ENCODE assay signal across 1 cellular context in the genomic region with DNA sequence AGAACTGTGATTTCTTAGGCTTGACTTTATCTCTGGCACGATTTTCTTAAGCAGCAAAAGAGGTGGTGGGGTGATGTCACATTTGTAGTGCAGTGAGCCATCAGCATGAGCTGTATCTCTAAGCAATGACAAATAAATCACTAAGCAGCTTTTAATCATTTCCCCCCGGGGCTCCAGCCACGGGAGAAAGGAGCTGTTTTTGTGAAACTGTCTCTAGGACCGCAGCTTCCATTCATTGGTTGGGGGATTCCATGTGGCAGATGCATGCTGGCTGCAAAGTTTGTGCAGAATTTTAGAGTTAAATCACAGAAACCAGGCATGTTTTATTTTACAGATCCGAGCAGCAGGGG.
A peak's percentile ranks its signal among the peaks of the same experiment; 100 is the strongest.
TF ChIP-seq lines count a peak whose summit lies in the region.

No MANE protein-coding gene starts in this region.

TF ChIP-seq in SK-N-SH, 30 proteins besides CTCF, POLR2A, EP300 and RAD21 (continued from another document):
- TF ChIP-seq, protein P1, sequence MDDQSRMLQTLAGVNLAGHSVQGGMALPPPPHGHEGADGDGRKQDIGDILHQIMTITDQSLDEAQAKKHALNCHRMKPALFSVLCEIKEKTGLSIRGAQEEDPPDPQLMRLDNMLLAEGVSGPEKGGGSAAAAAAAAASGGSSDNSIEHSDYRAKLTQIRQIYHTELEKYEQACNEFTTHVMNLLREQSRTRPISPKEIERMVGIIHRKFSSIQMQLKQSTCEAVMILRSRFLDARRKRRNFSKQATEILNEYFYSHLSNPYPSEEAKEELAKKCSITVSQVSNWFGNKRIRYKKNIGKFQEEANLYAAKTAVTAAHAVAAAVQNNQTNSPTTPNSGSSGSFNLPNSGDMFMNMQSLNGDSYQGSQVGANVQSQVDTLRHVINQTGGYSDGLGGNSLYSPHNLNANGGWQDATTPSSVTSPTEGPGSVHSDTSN (IDR thresholded peaks at IDR 0.05), result peak; percentile 71
- TF ChIP-seq, protein P2, sequence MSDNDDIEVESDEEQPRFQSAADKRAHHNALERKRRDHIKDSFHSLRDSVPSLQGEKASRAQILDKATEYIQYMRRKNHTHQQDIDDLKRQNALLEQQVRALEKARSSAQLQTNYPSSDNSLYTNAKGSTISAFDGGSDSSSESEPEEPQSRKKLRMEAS (IDR thresholded peaks at IDR 0.05; ENCODE audit: low read depth), result no peak; the same call in 1 of the 2 replicates
- TF ChIP-seq JUND (IDR thresholded peaks at IDR 0.05) (peak; percentile 40), RXRA (IDR thresholded peaks at IDR 0.05; ENCODE audit: borderline replicate concordance, low read depth) (0 out of 2 replicates have a peak, but pooled peaks have one; percentile 26), TCF12 (IDR thresholded peaks at IDR 0.05) (peak; percentile 48; the same call in 1 of the 2 replicates), SIN3A (IDR thresholded peaks at IDR 0.05; ENCODE audit: borderline replicate concordance, low read depth, low read length) (0 out of 2 replicates have a peak, but pooled peaks have one; percentile 39), FOXM1 (IDR thresholded peaks at IDR 0.05; ENCODE audit: low read depth) (no peak), RFX5 (IDR thresholded peaks at IDR 0.05; ENCODE audit: low read length) (no peak), ELF1 (IDR thresholded peaks at IDR 0.05) (no peak), TEAD4 (IDR thresholded peaks at IDR 0.05; ENCODE audit: borderline replicate concordance, insufficient read depth) (no peak), EZH2phosphoT487 (IDR thresholded peaks at IDR 0.05; ENCODE audit: borderline replicate concordance, low read depth) (no peak)
- TF ChIP-seq, protein P3, sequence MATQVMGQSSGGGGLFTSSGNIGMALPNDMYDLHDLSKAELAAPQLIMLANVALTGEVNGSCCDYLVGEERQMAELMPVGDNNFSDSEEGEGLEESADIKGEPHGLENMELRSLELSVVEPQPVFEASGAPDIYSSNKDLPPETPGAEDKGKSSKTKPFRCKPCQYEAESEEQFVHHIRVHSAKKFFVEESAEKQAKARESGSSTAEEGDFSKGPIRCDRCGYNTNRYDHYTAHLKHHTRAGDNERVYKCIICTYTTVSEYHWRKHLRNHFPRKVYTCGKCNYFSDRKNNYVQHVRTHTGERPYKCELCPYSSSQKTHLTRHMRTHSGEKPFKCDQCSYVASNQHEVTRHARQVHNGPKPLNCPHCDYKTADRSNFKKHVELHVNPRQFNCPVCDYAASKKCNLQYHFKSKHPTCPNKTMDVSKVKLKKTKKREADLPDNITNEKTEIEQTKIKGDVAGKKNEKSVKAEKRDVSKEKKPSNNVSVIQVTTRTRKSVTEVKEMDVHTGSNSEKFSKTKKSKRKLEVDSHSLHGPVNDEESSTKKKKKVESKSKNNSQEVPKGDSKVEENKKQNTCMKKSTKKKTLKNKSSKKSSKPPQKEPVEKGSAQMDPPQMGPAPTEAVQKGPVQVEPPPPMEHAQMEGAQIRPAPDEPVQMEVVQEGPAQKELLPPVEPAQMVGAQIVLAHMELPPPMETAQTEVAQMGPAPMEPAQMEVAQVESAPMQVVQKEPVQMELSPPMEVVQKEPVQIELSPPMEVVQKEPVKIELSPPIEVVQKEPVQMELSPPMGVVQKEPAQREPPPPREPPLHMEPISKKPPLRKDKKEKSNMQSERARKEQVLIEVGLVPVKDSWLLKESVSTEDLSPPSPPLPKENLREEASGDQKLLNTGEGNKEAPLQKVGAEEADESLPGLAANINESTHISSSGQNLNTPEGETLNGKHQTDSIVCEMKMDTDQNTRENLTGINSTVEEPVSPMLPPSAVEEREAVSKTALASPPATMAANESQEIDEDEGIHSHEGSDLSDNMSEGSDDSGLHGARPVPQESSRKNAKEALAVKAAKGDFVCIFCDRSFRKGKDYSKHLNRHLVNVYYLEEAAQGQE (IDR thresholded peaks at IDR 0.05; ENCODE audit: low read depth, low read length), result no peak
- TF ChIP-seq, protein P4, sequence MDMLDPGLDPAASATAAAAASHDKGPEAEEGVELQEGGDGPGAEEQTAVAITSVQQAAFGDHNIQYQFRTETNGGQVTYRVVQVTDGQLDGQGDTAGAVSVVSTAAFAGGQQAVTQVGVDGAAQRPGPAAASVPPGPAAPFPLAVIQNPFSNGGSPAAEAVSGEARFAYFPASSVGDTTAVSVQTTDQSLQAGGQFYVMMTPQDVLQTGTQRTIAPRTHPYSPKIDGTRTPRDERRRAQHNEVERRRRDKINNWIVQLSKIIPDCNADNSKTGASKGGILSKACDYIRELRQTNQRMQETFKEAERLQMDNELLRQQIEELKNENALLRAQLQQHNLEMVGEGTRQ (IDR thresholded peaks at IDR 0.05; ENCODE audit: borderline replicate concordance, low read depth, low read length), result no peak
TF ChIP-seq in SK-N-SH: peak in this region for 11.
